18 cellular contexts compared by ENCODE assay signal in the genomic region with DNA sequence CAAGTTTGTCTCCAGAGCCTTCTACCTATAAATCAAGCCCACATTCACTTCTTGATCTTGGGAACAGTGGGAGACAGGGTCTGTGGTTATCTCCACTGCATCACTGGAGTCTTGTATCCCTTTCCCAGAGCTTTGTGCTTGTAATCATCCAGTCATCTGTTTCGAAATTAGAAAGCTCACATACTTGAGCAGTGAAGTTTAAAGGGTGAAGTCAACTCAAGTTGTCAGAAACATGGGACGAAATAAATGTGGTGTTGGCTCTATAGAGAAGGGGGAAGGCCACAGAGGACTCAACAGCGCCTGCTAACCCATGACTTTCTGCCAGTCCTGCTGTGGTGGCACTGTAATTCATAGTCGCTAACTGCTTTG.
DNase-seq lines count a peak whose midpoint lies in the region; ATAC-seq and TF ChIP-seq lines count a peak whose summit lies in the region.
"Had no signal": no experiment of that assay in that cellular context is flagged by ENCODE, and none has a peak within 500 bp of the region (broad histone marks: within the 10 kb centered on the region; RNA-seq: fewer than 3 reads in every experiment).

No MANE protein-coding gene starts in this region.

- H3K27ac ChIP-seq in smooth muscle cell (ENCODE audit: low read depth) = peak overlapping the region; percentile 64
- no peak overlapping the region for H3K27ac ChIP-seq in prostate gland
- H3K27ac ChIP-seq: colonic mucosa, SJSA1 had no signal

- TF ChIP-seq CTCF in smooth muscle cell (IDR thresholded peaks at IDR 0.05; ENCODE audit: borderline replicate concordance, insufficient read depth, poor library complexity, severe bottlenecking) (no peak), prostate gland (IDR thresholded peaks at IDR 0.05) (no peak)
- no peak for TF ChIP-seq CTCF in activated CD8-positive, alpha-beta T cell treated with anti-CD3 and anti-CD28 coated beads for 36 hours (IDR thresholded peaks at IDR 0.05)

- H3K27ac Mint-ChIP-seq in activated CD8-positive, alpha-beta T cell treated with anti-CD3 and anti-CD28 coated beads for 36 hours = no peak overlapping the region
- H3K27ac Mint-ChIP-seq: progenitor cell of endocrine pancreas had no signal

- peaks cover 10% of the 10 kb centered on the region for H3K4me1 ChIP-seq in smooth muscle cell (ENCODE audit: low read depth)
- no peaks in the 10 kb centered on the region for H3K4me1 ChIP-seq in prostate gland (replicated peaks)
- H3K4me1 ChIP-seq: colonic mucosa, SJSA1 had no signal

- H3K79me2 ChIP-seq in smooth muscle cell (ENCODE audit: low read depth) = no peaks in the 10 kb centered on the region

- no peak overlapping the region for H3K4me3 Mint-ChIP-seq in activated CD8-positive, alpha-beta T cell treated with anti-CD3 and anti-CD28 coated beads for 36 hours

- intact Hi-C loops in activated CD8-positive, alpha-beta T cell treated with anti-CD3 and anti-CD28 coated beads for 36 hours (cut with micrococcal nuclease) = no loop called here
- intact Hi-C loops in prostate gland (cut with DNase I) = no loop called here

- H3K27me3 Mint-ChIP-seq in activated CD8-positive, alpha-beta T cell treated with anti-CD3 and anti-CD28 coated beads for 36 hours = peaks cover 9% of the 10 kb centered on the region
- H3K27me3 Mint-ChIP-seq: progenitor cell of endocrine pancreas had no signal

- H3K36me3 Mint-ChIP-seq in activated CD8-positive, alpha-beta T cell treated with anti-CD3 and anti-CD28 coated beads for 36 hours (ENCODE audit: low read depth) = no peaks in the 10 kb centered on the region
- H3K36me3 Mint-ChIP-seq: CD4-positive, alpha-beta memory T cell had no signal

- no peak overlapping the region for H2AFZ ChIP-seq in smooth muscle cell (ENCODE audit: low read depth)

- H3K36me3 ChIP-seq in smooth muscle cell (ENCODE audit: low read depth) = no peaks in the 10 kb centered on the region
- H3K36me3 ChIP-seq in prostate gland = no peaks in the 10 kb centered on the region
- H3K36me3 ChIP-seq: colonic mucosa, SJSA1 had no signal

- H3K4me2 ChIP-seq in smooth muscle cell = peak overlapping the region; percentile 47

- H3K4me1 Mint-ChIP-seq in activated CD8-positive, alpha-beta T cell treated with anti-CD3 and anti-CD28 coated beads for 36 hours (ENCODE audit: low read depth) = peaks cover 11% of the 10 kb centered on the region

- no peak for ATAC-seq in activated CD8-positive, alpha-beta T cell treated with anti-CD3 and anti-CD28 coated beads for 36 hours
- ATAC-seq: esophagus mucosa, mucosa of descending colon had no signal

- H3K4me3 ChIP-seq in smooth muscle cell (no peak overlapping the region), prostate gland (no peak overlapping the region)
- H3K4me3 ChIP-seq: colonic mucosa, mucosa of descending colon, SJSA1 had no signal

- POLR2A ChIA-PET in activated CD8-positive, alpha-beta T cell treated with anti-CD3 and anti-CD28 coated beads for 36 hours (lab: Charles Lee) = interaction anchor here (1.0 kb wide), 1 partner anchor 24 kb away, joined by 3 read pairs; no protein-coding TSS in a partner anchor

- H4K20me1 ChIP-seq in smooth muscle cell (ENCODE audit: low read depth) = no peaks in the 10 kb centered on the region

- H3K27me3 ChIP-seq in smooth muscle cell (ENCODE audit: low read depth) (no peaks in the 10 kb centered on the region), prostate gland (replicated peaks; ENCODE audit: insufficient read depth) (no peaks in the 10 kb centered on the region)
- H3K27me3 ChIP-seq: colonic mucosa, SJSA1 had no signal

- peaks cover 12% of the 10 kb centered on the region for H3F3A ChIP-seq in smooth muscle cell (ENCODE audit: low read depth)

- H3K9ac ChIP-seq in smooth muscle cell (ENCODE audit: low read depth) = no peak overlapping the region

- H3K9me3 ChIP-seq in smooth muscle cell (replicated peaks; ENCODE audit: low read depth) = no peaks in the 10 kb centered on the region
- no peaks in the 10 kb centered on the region for H3K9me3 ChIP-seq in prostate gland
- H3K9me3 ChIP-seq: colonic mucosa, mucosa of descending colon, SJSA1 had no signal

- WGBS in smooth muscle cell (ENCODE audit: low lambda C conversion rate) = 29% methylated on average over 4 of the region's 4 CpGs
- 65% methylated on average over 4 of the region's 4 CpGs for WGBS in prostate gland

- CTCF ChIA-PET in activated CD8-positive, alpha-beta T cell treated with anti-CD3 and anti-CD28 coated beads for 36 hours (lab: Charles Lee) = interaction anchor here (0.7 to 2.2 kb wide), 7 partner anchors 11 to 165 kb away, joined by 3 to 9 read pairs (median 3); no protein-coding TSS in a partner anchor

- TF ChIP-seq POLR2A in prostate gland (IDR thresholded peaks at IDR 0.05) = no peak

- DNase-seq in GM04503 (ENCODE audit: low read depth) (peak; percentile 94), astrocyte of the hippocampus (ENCODE audit: low read depth, low spot score) (peak; percentile 69), hepatic stellate cell (ENCODE audit: low spot score) (peak; percentile 34), smooth muscle cell (lab: John Stamatoyannopoulos, UW; ENCODE audit: unreplicated experiment) (no peak), prostate gland (ENCODE audit: low spot score) (no peak)
- DNase-seq in activated CD8-positive, alpha-beta T cell treated with anti-CD3 and anti-CD28 coated beads for 36 hours = no peak
- no peak for DNase-seq in activated effector memory CD4-positive, alpha-beta T cell treated with anti-CD3 and anti-CD28 coated beads, Interleukin-2, amount 50 U/mL, for 16 hours
- DNase-seq in activated naive CD4-positive, alpha-beta T cell (lab: John Stamatoyannopoulos, UW) = no peak
- DNase-seq: CD4-positive, alpha-beta memory T cell; colonic mucosa; mucosa of descending colon; NCI-H1105 treated with DMSO at 0.1 percent for 48 hours; NCI-H2227 treated with DMSO at 0.1 percent for 48 hours; stimulated activated CD4-positive, alpha-beta T cell treated with anti-CD3 and anti-CD28 coated beads, Interleukin-1b, Interleukin-23, amount 100 ng/mL, for 48 hours; stimulated activated CD8-positive, alpha-beta memory T cell treated with anti-CD3 and anti-CD28 coated beads, Interleukin-4, amount 100 ng/mL, for 48 hours had no signal

- H3K9me3 Mint-ChIP-seq in activated CD8-positive, alpha-beta T cell treated with anti-CD3 and anti-CD28 coated beads for 36 hours = no peaks in the 10 kb centered on the region
- H3K9me3 Mint-ChIP-seq: CD4-positive, alpha-beta memory T cell had no signal

Comparison
In these comparisons a context has a peak if more than half of its experiments do, and no peak if none do; other contexts are left out.
1. DNase-seq: peak in GM04503 (single experiment), astrocyte of the hippocampus (single experiment) and hepatic stellate cell (single experiment); none in smooth muscle cell (single experiment), activated CD8-positive, alpha-beta T cell treated with anti-CD3 and anti-CD28 coated beads for 36 hours (single experiment), activated effector memory CD4-positive, alpha-beta T cell treated with anti-CD3 and anti-CD28 coated beads, Interleukin-2, amount 50 U/mL, for 16 hours (single experiment), activated naive CD4-positive, alpha-beta T cell (0 of 4) and prostate gland (single experiment).